ENCODE assay signal across 17 cellular contexts in the genomic region with DNA sequence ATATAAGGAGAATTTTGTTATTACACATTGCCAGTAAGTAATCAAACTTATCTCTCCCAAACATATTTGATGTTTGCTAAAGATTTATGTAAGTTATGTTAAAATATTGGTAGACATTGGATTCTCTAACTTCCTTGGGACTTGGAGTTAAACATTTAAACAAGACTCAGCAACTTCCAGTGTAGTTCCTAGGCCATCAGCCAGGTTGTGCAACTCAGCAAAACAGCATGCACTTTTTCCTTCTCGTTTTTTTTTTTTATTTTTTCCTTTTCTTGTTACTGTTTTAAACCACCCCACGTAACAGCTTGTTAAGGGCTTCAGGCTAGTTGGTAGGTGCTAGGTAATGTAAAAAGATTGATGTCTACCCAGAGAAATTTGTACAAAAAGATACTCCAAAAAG.
DNase-seq lines count a peak whose midpoint lies in the region; ATAC-seq and TF ChIP-seq lines count a peak whose summit lies in the region.
"Had no signal": no experiment of that assay in that cellular context is flagged by ENCODE, and none has a peak within 500 bp of the region (broad histone marks: within the 10 kb centered on the region; RNA-seq: fewer than 3 reads in every experiment).

No MANE protein-coding gene starts in this region.

- ATAC-seq in foreskin keratinocyte: no peak
- no peak for ATAC-seq in GM21367 (IDR thresholded peaks at IDR 0.05; ENCODE audit: unreplicated experiment)

- H3K4me3 ChIP-seq in astrocyte of the spinal cord (ENCODE audit: low read depth, low read length): no peak overlapping the region

- no peaks in the 10 kb centered on the region for H3K4me1 Mint-ChIP-seq in nephron progenitor cell
- H3K4me1 Mint-ChIP-seq: brain, IgD-negative memory B cell, immature natural killer cell had no signal

- H3K9me3 Mint-ChIP-seq in nephron progenitor cell: peaks cover 5% of the 10 kb centered on the region
- H3K9me3 Mint-ChIP-seq: activated T-helper 1 cell treated with anti-CD3 and anti-CD28 coated beads, Interleukin-12 subunit alpha, Interleukin-12 subunit beta, Interleukin-2, Interleukin-4 antibody, amounts not matched to agents 30 ng/mL and 10 ng/mL and 1 ng/mL, durations not matched to agents 14 hours and 24 hours and 36 hours had no signal

- peak; percentile 20 for TF ChIP-seq CTCF in astrocyte of the spinal cord (IDR thresholded peaks at IDR 0.05; ENCODE audit: low read depth, low read length)
- TF ChIP-seq CTCF in foreskin keratinocyte (conservative IDR thresholded peaks at IDR 0.05): peak; percentile 30
- TF ChIP-seq CTCF in nephron progenitor cell (IDR thresholded peaks at IDR 0.05): no peak

- DNase-seq in HCEC 1CT (peak; percentile 19), astrocyte of the spinal cord (ENCODE audit: low read depth, low spot score) (peak; percentile 48), foreskin keratinocyte (peak in 1 of 2 donors; percentile 36), stromal cell of bone marrow (ENCODE audit: low read depth) (peak; percentile 55), nephron progenitor cell (no peak)
- no peak for DNase-seq in effector CD4-positive, alpha-beta T cell
- DNase-seq in stimulated activated CD4-positive, alpha-beta T cell treated with anti-CD3 and anti-CD28 coated beads, Interleukin-2, amount 100 ng/mL, for 24 hours: no peak
- DNase-seq: activated CD4-positive, alpha-beta T cell treated with anti-CD3 and anti-CD28 coated beads for 4 hours; immature natural killer cell; NCI-H1417 treated with DMSO at 0.1 percent for 48 hours; substantia nigra; T-helper 1 cell had no signal

- in situ Hi-C loops in astrocyte of the spinal cord (cut with HindIII; ENCODE audit: low sequenced_read_pairs): no loop called here

- no peak overlapping the region for H3K27ac Mint-ChIP-seq in nephron progenitor cell
- H3K27ac Mint-ChIP-seq: activated T-helper 1 cell treated with anti-CD3 and anti-CD28 coated beads, Interleukin-12 subunit alpha, Interleukin-12 subunit beta, Interleukin-2, Interleukin-4 antibody, amounts not matched to agents 30 ng/mL and 10 ng/mL and 1 ng/mL, durations not matched to agents 14 hours and 24 hours and 36 hours; IgD-negative memory B cell; immature natural killer cell had no signal

- H3K4me1 ChIP-seq in foreskin keratinocyte: peaks cover 25% of the 10 kb centered on the region

- H3K27ac ChIP-seq in foreskin keratinocyte: no peak overlapping the region
- H3K27ac ChIP-seq: epithelial cell of prostate had no signal

- H3K36me3 Mint-ChIP-seq in nephron progenitor cell (ENCODE audit: low read depth): no peaks in the 10 kb centered on the region
- H3K36me3 Mint-ChIP-seq: brain, IgD-negative memory B cell, immature natural killer cell had no signal

- no peak overlapping the region for H3K4me3 Mint-ChIP-seq in nephron progenitor cell
- H3K4me3 Mint-ChIP-seq: activated T-helper 1 cell treated with anti-CD3 and anti-CD28 coated beads, Interleukin-12 subunit alpha, Interleukin-12 subunit beta, Interleukin-2, Interleukin-4 antibody, amounts not matched to agents 30 ng/mL and 10 ng/mL and 1 ng/mL, durations not matched to agents 14 hours and 24 hours and 36 hours; brain; IgD-negative memory B cell; immature natural killer cell had no signal

- peaks cover 3% of the 10 kb centered on the region for H3K27me3 Mint-ChIP-seq in nephron progenitor cell (ENCODE audit: low read depth, poor library complexity)
- H3K27me3 Mint-ChIP-seq: brain, IgD-negative memory B cell had no signal

- H3K27me3 ChIP-seq in foreskin keratinocyte: no peaks in the 10 kb centered on the region

Comparison
In these comparisons a context has a peak if more than half of its experiments do, and no peak if none do; other contexts are left out.
1. DNase-seq: peak in HCEC 1CT (single experiment), astrocyte of the spinal cord (single experiment) and stromal cell of bone marrow (single experiment); none in effector CD4-positive, alpha-beta T cell (single experiment), stimulated activated CD4-positive, alpha-beta T cell treated with anti-CD3 and anti-CD28 coated beads, Interleukin-2, amount 100 ng/mL, for 24 hours (0 of 2) and nephron progenitor cell (single experiment).